17 cellular contexts compared by ENCODE assay signal in genomic region chr15:84799511-84800187, GRCh38. TPM values are rescaled to one million over a fixed set of nuclear protein-coding genes. Genes with fewer than 3 reads are reported as not detected.
DNase-seq lines count a peak whose midpoint lies in the region; ATAC-seq, FAIRE-seq and TF ChIP-seq lines count a peak whose summit lies in the region.
"Had no signal": no experiment of that assay in that cellular context is flagged by ENCODE, and none has a peak within 500 bp of the region (broad histone marks: within the 10 kb centered on the region; RNA-seq: fewer than 3 reads in every experiment).

No MANE protein-coding gene starts in this region.

- intact Hi-C loops in Right ventricle myocardium superior (cut with DNase I) (no loop called here), right cardiac atrium (cut with DNase I) (no loop called here), HepG2 (cut with micrococcal nuclease; ENCODE audit: unreplicated experiment) (no loop called here), aorta (cut with DNase I) (no loop called here)

- POLR2A ChIA-PET in HepG2 (lab: Yijun Ruan, JAX), result no interaction called here

- H3K79me2 ChIP-seq in HepG2 (ENCODE audit: insufficient read depth, low read length), result no peaks in the 10 kb centered on the region

- H4K20me1 ChIP-seq in HepG2 (ENCODE audit: insufficient read depth, low read length), result no peaks in the 10 kb centered on the region

- TF ChIP-seq CTCF in chondrocyte (IDR thresholded peaks at IDR 0.05) (no peak), HepG2 (CRISPR knock-in tag; IDR thresholded peaks at IDR 0.05) (no peak)

- in situ Hi-C loops in HepG2 (cut with HindIII; ENCODE audit: extremely low pct_ligation_motif_present, low pct_unique_long_range_greater_than_20kb), result no loop called here

- H3K4me3 Mint-ChIP-seq in chondrocyte (ENCODE audit: unreplicated experiment), result no peak overlapping the region
- H3K4me3 Mint-ChIP-seq: GM23338 had no signal

- 81% methylated on average over 10 of the region's 10 CpGs for WGBS in right cardiac atrium
- WGBS in HepG2 (ENCODE audit: low lambda C conversion rate), result 92% methylated on average over 10 of the region's 10 CpGs
- 70 to 85% (median 72%) methylated on average over 10 of the region's 10 CpGs for WGBS in small intestine, 3 donors
- WGBS in aorta, 2 donors, result 84% methylated on average over 10 of the region's 10 CpGs

- no peaks in the 10 kb centered on the region for H3K9me3 Mint-ChIP-seq in chondrocyte (ENCODE audit: low read depth)
- H3K9me3 Mint-ChIP-seq: GM23338 had no signal

- H3K27ac ChIP-seq in right cardiac atrium (ENCODE audit: low read length), result no peak overlapping the region
- H3K27ac ChIP-seq in HepG2 (ENCODE audit: extremely low read length, insufficient read depth, low read length), result no peak overlapping the region
- H3K27ac ChIP-seq in small intestine (ENCODE audit: low read depth in 1 of 2, low read length in 1 of 2), result no peak overlapping the region
- H3K27ac ChIP-seq in aorta (ENCODE audit: low read depth in 1 of 2, low read length in 2 of 2), result no peak overlapping the region
- H3K27ac ChIP-seq: RWPE1 had no signal

- no peak for TF ChIP-seq RAD21 in HepG2 (CRISPR knock-in tag; IDR thresholded peaks at IDR 0.05)

- ATAC-seq in Right ventricle myocardium superior (ENCODE audit: poor library complexity) (peak; percentile 45), right cardiac atrium (no peak), HepG2 (peak; percentile 26; the same call in 1 of the 3 replicates), aorta (ENCODE audit: low FRiP score) (no peak)
- ATAC-seq: GM23338 had no signal

- no peak for TF ChIP-seq EP300 in HepG2 (IDR thresholded peaks at IDR 0.05; ENCODE audit: low read depth in 2 of 2, low read length in 2 of 2)
- no peak for TF ChIP-seq EP300 in HepG2 (CRISPR knock-in tag; IDR thresholded peaks at IDR 0.05; ENCODE audit: borderline replicate concordance)

- H3K27me3 ChIP-seq in right cardiac atrium (ENCODE audit: control insufficient read depth, insufficient read depth) (no peaks in the 10 kb centered on the region), HepG2 (ENCODE audit: control insufficient read depth in 1 of 2, insufficient read depth in 2 of 2, low read length in 2 of 2) (no peaks in the 10 kb centered on the region; a peak in 1 of 5 replicates), small intestine (ENCODE audit: control insufficient read depth in 2 of 2, insufficient read depth in 2 of 2, low read length in 2 of 2) (no peaks in the 10 kb centered on the region), aorta (ENCODE audit: control insufficient read depth in 1 of 2, insufficient read depth in 2 of 2, low read length in 1 of 2) (no peaks in the 10 kb centered on the region)

- H3K4me1 ChIP-seq in right cardiac atrium (ENCODE audit: control insufficient read depth, insufficient read depth, low read length) (no peaks in the 10 kb centered on the region), HepG2 (ENCODE audit: insufficient read depth, low read length) (no peaks in the 10 kb centered on the region), small intestine (ENCODE audit: control insufficient read depth in 2 of 2, insufficient read depth in 1 of 2, low read depth in 1 of 2, low read length in 1 of 2) (no peaks in the 10 kb centered on the region), aorta (ENCODE audit: control insufficient read depth in 1 of 2, insufficient read depth in 2 of 2, low read length in 2 of 2) (no peaks in the 10 kb centered on the region)
- H3K4me1 ChIP-seq: Caco-2 had no signal

- peaks cover 45% of the 10 kb centered on the region for H3K36me3 Mint-ChIP-seq in chondrocyte (ENCODE audit: low read depth)

- H3K4me3 ChIP-seq in right cardiac atrium (ENCODE audit: low read length) (no peak overlapping the region), HepG2 (replicated peaks in 1 of 3; ENCODE audit: insufficient read depth in 1 of 3, low read depth in 2 of 3, low read length in 3 of 3) (no peak overlapping the region), small intestine (ENCODE audit: low read depth in 1 of 2, low read length in 2 of 2) (no peak overlapping the region), aorta (ENCODE audit: low read length in 2 of 2) (no peak overlapping the region)
- H3K4me3 ChIP-seq: GM23338 had no signal

- no peak overlapping the region for H2AFZ ChIP-seq in HepG2 (ENCODE audit: low read length)
- H2AFZ ChIP-seq: GM23338 had no signal

- FAIRE-seq in HepG2 (lab: Jason Lieb, UNC), result no peak
- no peak for FAIRE-seq in small intestine (lab: Jason Lieb, UNC)
- FAIRE-seq in frontal cortex (lab: Jason Lieb, UNC), result no peak
- FAIRE-seq: GM12892 had no signal

- peaks cover 14% of the 10 kb centered on the region for H3K4me1 Mint-ChIP-seq in chondrocyte (ENCODE audit: low read depth)
- H3K4me1 Mint-ChIP-seq: GM23338 had no signal

- no peak for TF ChIP-seq POLR2A in HepG2 (IDR thresholded peaks at IDR 0.05; ENCODE audit: insufficient read depth in 1 of 2, low read depth in 2 of 2, low read length in 2 of 2)

- no peak overlapping the region for H3K27ac Mint-ChIP-seq in chondrocyte (ENCODE audit: unreplicated experiment)
- H3K27ac Mint-ChIP-seq: GM23338 had no signal

- BruUV-seq in HepG2 (replicated peaks; lab: Mats Ljungman, UMichigan), result no TSS peak

- no peaks in the 10 kb centered on the region for H3K27me3 Mint-ChIP-seq in chondrocyte (ENCODE audit: low read depth)

- H3K36me3 ChIP-seq in HepG2 (replicated peaks in 1 of 2; ENCODE audit: control insufficient read depth in 1 of 2, insufficient read depth in 2 of 2, low read length in 2 of 2), result peaks cover 33 to 71% of the 10 kb centered on the region in 2 experiments
- peaks cover 9 to 27% of the 10 kb centered on the region in 2 donors for H3K36me3 ChIP-seq in small intestine (ENCODE audit: control insufficient read depth in 2 of 2, insufficient read depth in 2 of 2, low read length in 2 of 2)
- H3K36me3 ChIP-seq in aorta (ENCODE audit: control insufficient read depth in 1 of 2, insufficient read depth in 2 of 2, low read length in 1 of 2), result peaks cover 0 to 10% of the 10 kb centered on the region in 2 donors

- DNase-seq in Right ventricle myocardium superior, result no peak
- no peak for DNase-seq in right cardiac atrium
- peak; percentile 75 for DNase-seq in chondrocyte (ENCODE audit: low spot score)
- DNase-seq in HepG2 (ENCODE audit: low spot score), result no peak
- peak; percentile 46 for DNase-seq in small intestine
- DNase-seq in stimulated activated CD4-positive, alpha-beta T cell treated with anti-CD3 and anti-CD28 coated beads, Interleukin-2, amount 100 ng/mL, for 24 hours, result no peak
- no peak for DNase-seq in aorta
- DNase-seq in frontal cortex (ENCODE audit: low spot score in 2 of 2), result no peak
- DNase-seq: Caco-2, DMS153, NCI-H1048, NCI-H1436 treated with DMSO at 0.1 percent for 48 hours, NCI-H2081 treated with DMSO at 0.1 percent for 48 hours, NCI-H526 treated with DMSO at 0.1 percent for 48 hours had no signal

- H3K9ac ChIP-seq in HepG2 (ENCODE audit: insufficient read depth, low read depth, low read length), result no peak overlapping the region

- no peak overlapping the region for H3K4me2 ChIP-seq in HepG2 (ENCODE audit: low read depth, low read length)
- H3K4me2 ChIP-seq: GM23338 had no signal

- H3K9me3 ChIP-seq in right cardiac atrium (ENCODE audit: control insufficient read depth, low read length) (no peaks in the 10 kb centered on the region), HepG2 (ENCODE audit: low read length) (no peaks in the 10 kb centered on the region), small intestine (ENCODE audit: control insufficient read depth, low read depth) (no peaks in the 10 kb centered on the region), aorta (ENCODE audit: control insufficient read depth, low read length) (no peaks in the 10 kb centered on the region)
- H3K9me3 ChIP-seq: Caco-2 had no signal

- CTCF ChIA-PET in HepG2 (lab: Yijun Ruan, JAX; ENCODE audit: low intra/inter-chr PET ratio, low total read pairs), result no interaction called here

RNA-seq across cellular contexts. Expression of gene ALPK3, which starts 17.5 kb away (rescaled TPM):
- total RNA-seq in Right ventricle myocardium superior (114 TPM), right cardiac atrium (10 to 100 TPM; 72.1 to 95.2 (median 78.6) TPM), chondrocyte (0.56 to 6.4 TPM (median 4.2 TPM) in 3 replicates), HepG2 (2016; rRNA removed; fragmentation: Illumina TruSeq; extraction: Trizol) (0.03 and 0.04 TPM in 2 replicates), aorta (10 to 100 TPM; 77.0 to 86.8 TPM), frontal cortex (0.82 TPM)
- polyA plus RNA-seq in right cardiac atrium (65.8 TPM), HepG2 (2011; rRNA removed) (0.10 and 0.42 TPM in 2 replicates), small intestine (1 to 10 TPM in 1 of 3 donors, under 1 TPM in 2; 0.22 to 1.3 (median 0.54) TPM), aorta (10 to 100 TPM in 1 of 2 donors, 1 to 10 TPM in 1; 6.8 to 11.1 TPM)
- total RNA-seq in HepG2 (2016; cell fraction: cytosol; rRNA removed; fragmentation: Illumina TruSeq; extraction: Trizol; ENCODE audit: low read depth), result under 0.01 TPM in 1 of 2 replicates, not detected in the other
- total RNA-seq in HepG2 (2016; cell fraction: insoluble cytoplasmic fraction; rRNA removed; fragmentation: Illumina TruSeq; extraction: Trizol), result 0.03 and 0.04 TPM in 2 replicates
- not detected in 2 replicates for total RNA-seq in HepG2 (2016; cell fraction: membrane; rRNA removed; fragmentation: Illumina TruSeq; extraction: Trizol)
- 0.03 and 0.34 TPM in 2 replicates for total RNA-seq in HepG2 (2016; cell fraction: nucleus; rRNA removed; fragmentation: Illumina TruSeq; extraction: Trizol)
- polyA plus RNA-seq in HepG2 (2011; cell fraction: cytosol; rRNA removed), result 0.03 and 0.05 TPM in 2 replicates
- 0.31 and 0.56 TPM in 2 replicates for polyA plus RNA-seq in HepG2 (2011; cell fraction: nucleus; rRNA removed)
- polyA plus RNA-seq in HepG2 (2012), result 0.13 and 0.16 TPM in 2 replicates
- not detected in 2 replicates for polyA plus RNA-seq in HepG2 (2016; cell fraction: cytosol; fragmentation: Illumina TruSeq; extraction: Trizol; ENCODE audit: low read depth)
- polyA plus RNA-seq in HepG2 (2016; cell fraction: insoluble cytoplasmic fraction; fragmentation: Illumina TruSeq; extraction: Trizol; ENCODE audit: low read depth), result 0.02 TPM in 1 of 2 replicates, not detected in the other
- polyA plus RNA-seq in HepG2 (2016; cell fraction: membrane; fragmentation: Illumina TruSeq; extraction: Trizol; ENCODE audit: low read depth), result not detected in 2 replicates
- polyA plus RNA-seq in HepG2 (2016; cell fraction: nucleus; fragmentation: Illumina TruSeq; extraction: Trizol; ENCODE audit: insufficient read depth, low read depth), result 0.12 TPM in 1 of 2 replicates, not detected in the other
- 0.10 and 0.65 TPM in 2 replicates for polyA minus RNA-seq in HepG2 (2011; rRNA and poly(A)+ RNA removed; ENCODE audit: low replicate concordance)
- not detected in 2 replicates for polyA minus RNA-seq in HepG2 (2011; cell fraction: cytosol; rRNA and poly(A)+ RNA removed)
- polyA minus RNA-seq in HepG2 (2011; cell fraction: nucleus; rRNA and poly(A)+ RNA removed), result 0.12 and 0.13 TPM in 2 replicates

RNA-seq across cellular contexts. Expression of gene ZNF592, which starts 51.3 kb away (rescaled TPM):
- 16.3 TPM for total RNA-seq in Right ventricle myocardium superior
- total RNA-seq in right cardiac atrium, result 10 to 100 TPM; 20.3 to 25.6 (median 20.6) TPM
- 14.0 TPM for polyA plus RNA-seq in right cardiac atrium
- 30.6 to 31.5 TPM (median 30.6 TPM) in 3 replicates for total RNA-seq in chondrocyte
- total RNA-seq in HepG2 (2016; rRNA removed; fragmentation: Illumina TruSeq; extraction: Trizol), result 8.2 and 8.6 TPM in 2 replicates
- total RNA-seq in HepG2 (2016; cell fraction: cytosol; rRNA removed; fragmentation: Illumina TruSeq; extraction: Trizol; ENCODE audit: low read depth), result 1.7 and 1.8 TPM in 2 replicates
- 6.8 and 8.5 TPM in 2 replicates for total RNA-seq in HepG2 (2016; cell fraction: insoluble cytoplasmic fraction; rRNA removed; fragmentation: Illumina TruSeq; extraction: Trizol)
- total RNA-seq in HepG2 (2016; cell fraction: membrane; rRNA removed; fragmentation: Illumina TruSeq; extraction: Trizol), result 8.4 and 9.5 TPM in 2 replicates
- total RNA-seq in HepG2 (2016; cell fraction: nucleus; rRNA removed; fragmentation: Illumina TruSeq; extraction: Trizol), result 7.9 and 9.7 TPM in 2 replicates
- polyA plus RNA-seq in HepG2 (2011; rRNA removed), result 9.8 and 11.1 TPM in 2 replicates
- 6.3 and 8.1 TPM in 2 replicates for polyA plus RNA-seq in HepG2 (2011; cell fraction: cytosol; rRNA removed)
- 20.4 and 23.3 TPM in 2 replicates for polyA plus RNA-seq in HepG2 (2011; cell fraction: nucleus; rRNA removed)
- polyA plus RNA-seq in HepG2 (2012), result 12.5 and 12.7 TPM in 2 replicates
- 3.1 and 4.1 TPM in 2 replicates for polyA plus RNA-seq in HepG2 (2016; cell fraction: cytosol; fragmentation: Illumina TruSeq; extraction: Trizol; ENCODE audit: low read depth)
- 9.8 and 14.4 TPM in 2 replicates for polyA plus RNA-seq in HepG2 (2016; cell fraction: insoluble cytoplasmic fraction; fragmentation: Illumina TruSeq; extraction: Trizol; ENCODE audit: low read depth)
- 12.8 and 14.8 TPM in 2 replicates for polyA plus RNA-seq in HepG2 (2016; cell fraction: membrane; fragmentation: Illumina TruSeq; extraction: Trizol; ENCODE audit: low read depth)
- 17.8 and 21.0 TPM in 2 replicates for polyA plus RNA-seq in HepG2 (2016; cell fraction: nucleus; fragmentation: Illumina TruSeq; extraction: Trizol; ENCODE audit: insufficient read depth, low read depth)
- polyA minus RNA-seq in HepG2 (2011; rRNA and poly(A)+ RNA removed; ENCODE audit: low replicate concordance), result 18.8 and 22.0 TPM in 2 replicates
- 8.2 and 9.7 TPM in 2 replicates for polyA minus RNA-seq in HepG2 (2011; cell fraction: cytosol; rRNA and poly(A)+ RNA removed)
- polyA minus RNA-seq in HepG2 (2011; cell fraction: nucleus; rRNA and poly(A)+ RNA removed), result 13.8 and 15.7 TPM in 2 replicates
- 10 to 100 TPM in 1 of 3 donors, 1 to 10 TPM in 2; 7.6 to 16.3 (median 8.5) TPM for polyA plus RNA-seq in small intestine
- total RNA-seq in aorta, result 10 to 100 TPM; 27.8 to 35.8 TPM
- 10 to 100 TPM in 1 of 2 donors, 1 to 10 TPM in 1; 6.8 to 10.6 TPM for polyA plus RNA-seq in aorta
- 4.5 TPM for total RNA-seq in frontal cortex

Comparison
In these comparisons a context has a peak if more than half of its experiments do, and no peak if none do; other contexts are left out.
1. ATAC-seq: peak in Right ventricle myocardium superior (single experiment) and HepG2 (single experiment); none in right cardiac atrium (0 of 2) and aorta (single experiment).
2. DNase-seq: peak in chondrocyte (single experiment) and small intestine (single experiment); none in Right ventricle myocardium superior (single experiment), right cardiac atrium (0 of 3), HepG2 (single experiment), stimulated activated CD4-positive, alpha-beta T cell treated with anti-CD3 and anti-CD28 coated beads, Interleukin-2, amount 100 ng/mL, for 24 hours (0 of 2), aorta (0 of 2) and frontal cortex (0 of 2).